2 cellular contexts compared by ENCODE assay signal in the genomic region with DNA sequence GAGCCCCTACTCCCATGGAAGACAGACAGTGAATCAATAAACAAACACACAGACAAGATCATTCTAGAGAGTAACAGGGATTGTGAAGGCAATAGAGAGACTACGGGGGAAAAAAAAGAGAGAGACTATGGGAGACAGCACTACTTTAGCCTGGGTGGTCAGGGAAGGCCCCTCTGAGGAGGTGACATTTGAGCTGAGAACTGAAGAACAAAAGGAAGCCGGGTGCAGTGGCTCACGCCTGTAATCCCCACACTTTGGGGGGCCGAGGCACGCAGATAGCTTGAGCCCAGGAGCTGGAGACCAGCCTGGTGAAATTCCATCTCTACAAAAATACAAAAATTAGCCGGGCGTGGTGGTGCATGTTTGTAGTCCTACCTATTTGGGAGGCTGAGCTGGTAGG.
TF ChIP-seq lines count a peak whose summit lies in the region.

No MANE protein-coding gene starts in this region.

TF ChIP-seq in WTC11, 78 proteins besides CTCF, POLR2A, EP300 and RAD21:
- TF ChIP-seq, protein P1, sequence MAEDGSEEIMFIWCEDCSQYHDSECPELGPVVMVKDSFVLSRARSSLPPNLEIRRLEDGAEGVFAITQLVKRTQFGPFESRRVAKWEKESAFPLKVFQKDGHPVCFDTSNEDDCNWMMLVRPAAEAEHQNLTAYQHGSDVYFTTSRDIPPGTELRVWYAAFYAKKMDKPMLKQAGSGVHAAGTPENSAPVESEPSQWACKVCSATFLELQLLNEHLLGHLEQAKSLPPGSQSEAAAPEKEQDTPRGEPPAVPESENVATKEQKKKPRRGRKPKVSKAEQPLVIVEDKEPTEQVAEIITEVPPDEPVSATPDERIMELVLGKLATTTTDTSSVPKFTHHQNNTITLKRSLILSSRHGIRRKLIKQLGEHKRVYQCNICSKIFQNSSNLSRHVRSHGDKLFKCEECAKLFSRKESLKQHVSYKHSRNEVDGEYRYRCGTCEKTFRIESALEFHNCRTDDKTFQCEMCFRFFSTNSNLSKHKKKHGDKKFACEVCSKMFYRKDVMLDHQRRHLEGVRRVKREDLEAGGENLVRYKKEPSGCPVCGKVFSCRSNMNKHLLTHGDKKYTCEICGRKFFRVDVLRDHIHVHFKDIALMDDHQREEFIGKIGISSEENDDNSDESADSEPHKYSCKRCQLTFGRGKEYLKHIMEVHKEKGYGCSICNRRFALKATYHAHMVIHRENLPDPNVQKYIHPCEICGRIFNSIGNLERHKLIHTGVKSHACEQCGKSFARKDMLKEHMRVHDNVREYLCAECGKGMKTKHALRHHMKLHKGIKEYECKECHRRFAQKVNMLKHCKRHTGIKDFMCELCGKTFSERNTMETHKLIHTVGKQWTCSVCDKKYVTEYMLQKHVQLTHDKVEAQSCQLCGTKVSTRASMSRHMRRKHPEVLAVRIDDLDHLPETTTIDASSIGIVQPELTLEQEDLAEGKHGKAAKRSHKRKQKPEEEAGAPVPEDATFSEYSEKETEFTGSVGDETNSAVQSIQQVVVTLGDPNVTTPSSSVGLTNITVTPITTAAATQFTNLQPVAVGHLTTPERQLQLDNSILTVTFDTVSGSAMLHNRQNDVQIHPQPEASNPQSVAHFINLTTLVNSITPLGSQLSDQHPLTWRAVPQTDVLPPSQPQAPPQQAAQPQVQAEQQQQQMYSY (CRISPR knock-in tag; IDR thresholded peaks at IDR 0.05): no peak

TF ChIP-seq in HepG2, 621 proteins besides CTCF, POLR2A, EP300 and RAD21:
- no peak for TF ChIP-seq ZNF577 (CRISPR knock-in tag; IDR thresholded peaks at IDR 0.05; ENCODE audit: borderline replicate concordance, low read depth)
- TF ChIP-seq ETV5 (CRISPR knock-in tag; IDR thresholded peaks at IDR 0.05; ENCODE audit: borderline replicate concordance): no peak
- TF ChIP-seq KAT7 (CRISPR knock-in tag; IDR thresholded peaks at IDR 0.05; ENCODE audit: borderline replicate concordance): 0 out of 2 replicates have a peak, but pooled peaks have one; percentile 30
- TF ChIP-seq ZNF543 (CRISPR knock-in tag; IDR thresholded peaks at IDR 0.05): no peak
- TF ChIP-seq ZNF546 (CRISPR knock-in tag; conservative IDR thresholded peaks at IDR 0.05): no peak
- TF ChIP-seq, protein P2, sequence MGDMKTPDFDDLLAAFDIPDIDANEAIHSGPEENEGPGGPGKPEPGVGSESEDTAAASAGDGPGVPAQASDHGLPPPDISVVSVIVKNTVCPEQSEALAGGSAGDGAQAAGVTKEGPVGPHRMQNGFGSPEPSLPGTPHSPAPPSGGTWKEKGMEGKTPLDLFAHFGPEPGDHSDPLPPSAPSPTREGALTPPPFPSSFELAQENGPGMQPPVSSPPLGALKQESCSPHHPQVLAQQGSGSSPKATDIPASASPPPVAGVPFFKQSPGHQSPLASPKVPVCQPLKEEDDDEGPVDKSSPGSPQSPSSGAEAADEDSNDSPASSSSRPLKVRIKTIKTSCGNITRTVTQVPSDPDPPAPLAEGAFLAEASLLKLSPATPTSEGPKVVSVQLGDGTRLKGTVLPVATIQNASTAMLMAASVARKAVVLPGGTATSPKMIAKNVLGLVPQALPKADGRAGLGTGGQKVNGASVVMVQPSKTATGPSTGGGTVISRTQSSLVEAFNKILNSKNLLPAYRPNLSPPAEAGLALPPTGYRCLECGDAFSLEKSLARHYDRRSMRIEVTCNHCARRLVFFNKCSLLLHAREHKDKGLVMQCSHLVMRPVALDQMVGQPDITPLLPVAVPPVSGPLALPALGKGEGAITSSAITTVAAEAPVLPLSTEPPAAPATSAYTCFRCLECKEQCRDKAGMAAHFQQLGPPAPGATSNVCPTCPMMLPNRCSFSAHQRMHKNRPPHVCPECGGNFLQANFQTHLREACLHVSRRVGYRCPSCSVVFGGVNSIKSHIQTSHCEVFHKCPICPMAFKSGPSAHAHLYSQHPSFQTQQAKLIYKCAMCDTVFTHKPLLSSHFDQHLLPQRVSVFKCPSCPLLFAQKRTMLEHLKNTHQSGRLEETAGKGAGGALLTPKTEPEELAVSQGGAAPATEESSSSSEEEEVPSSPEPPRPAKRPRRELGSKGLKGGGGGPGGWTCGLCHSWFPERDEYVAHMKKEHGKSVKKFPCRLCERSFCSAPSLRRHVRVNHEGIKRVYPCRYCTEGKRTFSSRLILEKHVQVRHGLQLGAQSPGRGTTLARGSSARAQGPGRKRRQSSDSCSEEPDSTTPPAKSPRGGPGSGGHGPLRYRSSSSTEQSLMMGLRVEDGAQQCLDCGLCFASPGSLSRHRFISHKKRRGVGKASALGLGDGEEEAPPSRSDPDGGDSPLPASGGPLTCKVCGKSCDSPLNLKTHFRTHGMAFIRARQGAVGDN (CRISPR knock-in tag; IDR thresholded peaks at IDR 0.05): 0 out of 2 replicates have a peak, but pooled peaks have one; percentile 18
- TF ChIP-seq NFKBIZ (CRISPR knock-in tag; IDR thresholded peaks at IDR 0.05): no peak
- TF ChIP-seq KDM6A (CRISPR knock-in tag; IDR thresholded peaks at IDR 0.05; ENCODE audit: low read depth): no peak
- TF ChIP-seq ZNF792 (CRISPR knock-in tag; IDR thresholded peaks at IDR 0.05): no peak
- no peak for TF ChIP-seq MBNL3 (CRISPR knock-in tag; conservative IDR thresholded peaks at IDR 0.05)
- TF ChIP-seq, protein P3, sequence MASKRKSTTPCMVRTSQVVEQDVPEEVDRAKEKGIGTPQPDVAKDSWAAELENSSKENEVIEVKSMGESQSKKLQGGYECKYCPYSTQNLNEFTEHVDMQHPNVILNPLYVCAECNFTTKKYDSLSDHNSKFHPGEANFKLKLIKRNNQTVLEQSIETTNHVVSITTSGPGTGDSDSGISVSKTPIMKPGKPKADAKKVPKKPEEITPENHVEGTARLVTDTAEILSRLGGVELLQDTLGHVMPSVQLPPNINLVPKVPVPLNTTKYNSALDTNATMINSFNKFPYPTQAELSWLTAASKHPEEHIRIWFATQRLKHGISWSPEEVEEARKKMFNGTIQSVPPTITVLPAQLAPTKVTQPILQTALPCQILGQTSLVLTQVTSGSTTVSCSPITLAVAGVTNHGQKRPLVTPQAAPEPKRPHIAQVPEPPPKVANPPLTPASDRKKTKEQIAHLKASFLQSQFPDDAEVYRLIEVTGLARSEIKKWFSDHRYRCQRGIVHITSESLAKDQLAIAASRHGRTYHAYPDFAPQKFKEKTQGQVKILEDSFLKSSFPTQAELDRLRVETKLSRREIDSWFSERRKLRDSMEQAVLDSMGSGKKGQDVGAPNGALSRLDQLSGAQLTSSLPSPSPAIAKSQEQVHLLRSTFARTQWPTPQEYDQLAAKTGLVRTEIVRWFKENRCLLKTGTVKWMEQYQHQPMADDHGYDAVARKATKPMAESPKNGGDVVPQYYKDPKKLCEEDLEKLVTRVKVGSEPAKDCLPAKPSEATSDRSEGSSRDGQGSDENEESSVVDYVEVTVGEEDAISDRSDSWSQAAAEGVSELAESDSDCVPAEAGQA (IDR thresholded peaks at IDR 0.05; ENCODE audit: low read depth): no peak
- TF ChIP-seq, protein P3 (CRISPR knock-in tag; IDR thresholded peaks at IDR 0.05; ENCODE audit: borderline replicate concordance): no peak
- 0 out of 2 replicates have a peak, but pooled peaks have one; percentile 34 for TF ChIP-seq GATAD2A (CRISPR knock-in tag; IDR thresholded peaks at IDR 0.05)
- TF ChIP-seq ZMYM4 (CRISPR knock-in tag; IDR thresholded peaks at IDR 0.05): 0 out of 2 replicates have a peak, but pooled peaks have one; percentile 16
- TF ChIP-seq NFATC3 (CRISPR knock-in tag; IDR thresholded peaks at IDR 0.05): no peak
- 0 out of 2 replicates have a peak, but pooled peaks have one; percentile 52 for TF ChIP-seq PATZ1 (CRISPR knock-in tag; IDR thresholded peaks at IDR 0.05)
- 0 out of 2 replicates have a peak, but pooled peaks have one; percentile 23 for TF ChIP-seq ZNF598 (CRISPR knock-in tag; IDR thresholded peaks at IDR 0.05; ENCODE audit: borderline replicate concordance)
- no peak for TF ChIP-seq ZNF720 (CRISPR knock-in tag; IDR thresholded peaks at IDR 0.05)
- TF ChIP-seq TERF1 (CRISPR knock-in tag; IDR thresholded peaks at IDR 0.05): no peak
- no peak for TF ChIP-seq ZNF205 (CRISPR knock-in tag; IDR thresholded peaks at IDR 0.05)
- TF ChIP-seq MYC (CRISPR knock-in tag; IDR thresholded peaks at IDR 0.05; ENCODE audit: borderline replicate concordance): no peak
- TF ChIP-seq ZFP62 (CRISPR knock-in tag; IDR thresholded peaks at IDR 0.05): no peak
